In genomic region chr18:67199993-67200617, GRCh38 we compare ENCODE assay signal across 1 cellular context.
TF ChIP-seq lines count a peak whose summit lies in the region.

No MANE protein-coding gene starts in this region.

TF ChIP-seq in H1, 55 proteins besides CTCF, POLR2A, EP300 and RAD21 (continued from another document):
- TF ChIP-seq, protein P1, sequence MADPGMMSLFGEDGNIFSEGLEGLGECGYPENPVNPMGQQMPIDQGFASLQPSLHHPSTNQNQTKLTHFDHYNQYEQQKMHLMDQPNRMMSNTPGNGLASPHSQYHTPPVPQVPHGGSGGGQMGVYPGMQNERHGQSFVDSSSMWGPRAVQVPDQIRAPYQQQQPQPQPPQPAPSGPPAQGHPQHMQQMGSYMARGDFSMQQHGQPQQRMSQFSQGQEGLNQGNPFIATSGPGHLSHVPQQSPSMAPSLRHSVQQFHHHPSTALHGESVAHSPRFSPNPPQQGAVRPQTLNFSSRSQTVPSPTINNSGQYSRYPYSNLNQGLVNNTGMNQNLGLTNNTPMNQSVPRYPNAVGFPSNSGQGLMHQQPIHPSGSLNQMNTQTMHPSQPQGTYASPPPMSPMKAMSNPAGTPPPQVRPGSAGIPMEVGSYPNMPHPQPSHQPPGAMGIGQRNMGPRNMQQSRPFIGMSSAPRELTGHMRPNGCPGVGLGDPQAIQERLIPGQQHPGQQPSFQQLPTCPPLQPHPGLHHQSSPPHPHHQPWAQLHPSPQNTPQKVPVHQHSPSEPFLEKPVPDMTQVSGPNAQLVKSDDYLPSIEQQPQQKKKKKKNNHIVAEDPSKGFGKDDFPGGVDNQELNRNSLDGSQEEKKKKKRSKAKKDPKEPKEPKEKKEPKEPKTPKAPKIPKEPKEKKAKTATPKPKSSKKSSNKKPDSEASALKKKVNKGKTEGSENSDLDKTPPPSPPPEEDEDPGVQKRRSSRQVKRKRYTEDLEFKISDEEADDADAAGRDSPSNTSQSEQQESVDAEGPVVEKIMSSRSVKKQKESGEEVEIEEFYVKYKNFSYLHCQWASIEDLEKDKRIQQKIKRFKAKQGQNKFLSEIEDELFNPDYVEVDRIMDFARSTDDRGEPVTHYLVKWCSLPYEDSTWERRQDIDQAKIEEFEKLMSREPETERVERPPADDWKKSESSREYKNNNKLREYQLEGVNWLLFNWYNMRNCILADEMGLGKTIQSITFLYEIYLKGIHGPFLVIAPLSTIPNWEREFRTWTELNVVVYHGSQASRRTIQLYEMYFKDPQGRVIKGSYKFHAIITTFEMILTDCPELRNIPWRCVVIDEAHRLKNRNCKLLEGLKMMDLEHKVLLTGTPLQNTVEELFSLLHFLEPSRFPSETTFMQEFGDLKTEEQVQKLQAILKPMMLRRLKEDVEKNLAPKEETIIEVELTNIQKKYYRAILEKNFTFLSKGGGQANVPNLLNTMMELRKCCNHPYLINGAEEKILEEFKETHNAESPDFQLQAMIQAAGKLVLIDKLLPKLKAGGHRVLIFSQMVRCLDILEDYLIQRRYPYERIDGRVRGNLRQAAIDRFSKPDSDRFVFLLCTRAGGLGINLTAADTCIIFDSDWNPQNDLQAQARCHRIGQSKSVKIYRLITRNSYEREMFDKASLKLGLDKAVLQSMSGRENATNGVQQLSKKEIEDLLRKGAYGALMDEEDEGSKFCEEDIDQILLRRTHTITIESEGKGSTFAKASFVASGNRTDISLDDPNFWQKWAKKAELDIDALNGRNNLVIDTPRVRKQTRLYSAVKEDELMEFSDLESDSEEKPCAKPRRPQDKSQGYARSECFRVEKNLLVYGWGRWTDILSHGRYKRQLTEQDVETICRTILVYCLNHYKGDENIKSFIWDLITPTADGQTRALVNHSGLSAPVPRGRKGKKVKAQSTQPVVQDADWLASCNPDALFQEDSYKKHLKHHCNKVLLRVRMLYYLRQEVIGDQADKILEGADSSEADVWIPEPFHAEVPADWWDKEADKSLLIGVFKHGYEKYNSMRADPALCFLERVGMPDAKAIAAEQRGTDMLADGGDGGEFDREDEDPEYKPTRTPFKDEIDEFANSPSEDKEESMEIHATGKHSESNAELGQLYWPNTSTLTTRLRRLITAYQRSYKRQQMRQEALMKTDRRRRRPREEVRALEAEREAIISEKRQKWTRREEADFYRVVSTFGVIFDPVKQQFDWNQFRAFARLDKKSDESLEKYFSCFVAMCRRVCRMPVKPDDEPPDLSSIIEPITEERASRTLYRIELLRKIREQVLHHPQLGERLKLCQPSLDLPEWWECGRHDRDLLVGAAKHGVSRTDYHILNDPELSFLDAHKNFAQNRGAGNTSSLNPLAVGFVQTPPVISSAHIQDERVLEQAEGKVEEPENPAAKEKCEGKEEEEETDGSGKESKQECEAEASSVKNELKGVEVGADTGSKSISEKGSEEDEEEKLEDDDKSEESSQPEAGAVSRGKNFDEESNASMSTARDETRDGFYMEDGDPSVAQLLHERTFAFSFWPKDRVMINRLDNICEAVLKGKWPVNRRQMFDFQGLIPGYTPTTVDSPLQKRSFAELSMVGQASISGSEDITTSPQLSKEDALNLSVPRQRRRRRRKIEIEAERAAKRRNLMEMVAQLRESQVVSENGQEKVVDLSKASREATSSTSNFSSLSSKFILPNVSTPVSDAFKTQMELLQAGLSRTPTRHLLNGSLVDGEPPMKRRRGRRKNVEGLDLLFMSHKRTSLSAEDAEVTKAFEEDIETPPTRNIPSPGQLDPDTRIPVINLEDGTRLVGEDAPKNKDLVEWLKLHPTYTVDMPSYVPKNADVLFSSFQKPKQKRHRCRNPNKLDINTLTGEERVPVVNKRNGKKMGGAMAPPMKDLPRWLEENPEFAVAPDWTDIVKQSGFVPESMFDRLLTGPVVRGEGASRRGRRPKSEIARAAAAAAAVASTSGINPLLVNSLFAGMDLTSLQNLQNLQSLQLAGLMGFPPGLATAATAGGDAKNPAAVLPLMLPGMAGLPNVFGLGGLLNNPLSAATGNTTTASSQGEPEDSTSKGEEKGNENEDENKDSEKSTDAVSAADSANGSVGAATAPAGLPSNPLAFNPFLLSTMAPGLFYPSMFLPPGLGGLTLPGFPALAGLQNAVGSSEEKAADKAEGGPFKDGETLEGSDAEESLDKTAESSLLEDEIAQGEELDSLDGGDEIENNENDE (IDR thresholded peaks at IDR 0.05; ENCODE audit: insufficient replicate concordance, low read length), result no peak
- TF ChIP-seq RFX5 (IDR thresholded peaks at IDR 0.05; ENCODE audit: borderline replicate concordance, low read depth, low read length), result no peak
- TF ChIP-seq CHD2 (IDR thresholded peaks at IDR 0.05; ENCODE audit: low read length), result no peak
- TF ChIP-seq BACH1 (IDR thresholded peaks at IDR 0.05; ENCODE audit: low read length), result no peak
- TF ChIP-seq CBX8 (IDR thresholded peaks at IDR 0.05; ENCODE audit: borderline replicate concordance, low read depth, low read length), result no peak
